8 cellular contexts compared by ENCODE assay signal in genomic region chr12:120438495-120439198, GRCh38. TPM values are rescaled to one million over a fixed set of nuclear protein-coding genes. Genes with fewer than 3 reads are reported as not detected.
A peak's percentile ranks its signal among the peaks of the same experiment; 100 is the strongest.
DNase-seq lines count a peak whose midpoint lies in the region; ATAC-seq, FAIRE-seq and TF ChIP-seq lines count a peak whose summit lies in the region.

No MANE protein-coding gene starts in this region.

- FAIRE-seq in RCC 7860 (lab: Jason Lieb, UNC): no peak

- ATAC-seq in GM18907 (IDR thresholded peaks at IDR 0.05; ENCODE audit: unreplicated experiment) (peak; percentile 14), esophagus mucosa (peak; percentile 4), HG02798 (IDR thresholded peaks at IDR 0.05; ENCODE audit: poor library complexity, unreplicated experiment) (no peak)

- H3K4me2 ChIP-seq in PC-9 (peak overlapping the region; percentile 81), parathyroid adenoma (ENCODE audit: low read length) (peak overlapping the region; percentile 52)

- TF ChIP-seq CTCF in PC-9 (conservative IDR thresholded peaks at IDR 0.05) (no peak), parathyroid adenoma (IDR thresholded peaks at IDR 0.05) (no peak)

- no peaks in the 10 kb centered on the region for H3K9me2 ChIP-seq in PC-9 (ENCODE audit: insufficient read depth)

- peaks cover 7% of the 10 kb centered on the region for H4K20me1 ChIP-seq in PC-9 (ENCODE audit: insufficient read depth)

- 0 out of 2 replicates have a peak overlapping the region, but pooled peaks have one; percentile 5 for H3K27ac ChIP-seq in PC-9
- peak overlapping the region; percentile 79 for H3K27ac ChIP-seq in parathyroid adenoma

- CTCF ChIA-PET in PC-9 (lab: Charles Lee): interaction anchor here (0.6 to 0.7 kb wide), 2 partner anchors 74 to 236 kb away, joined by 3 to 8 read pairs; no protein-coding TSS in a partner anchor

- TSS peak; percentile 73 for BruUV-seq in PC-9 (replicated peaks; lab: Mats Ljungman, UMichigan)

- H3K27me3 ChIP-seq in PC-9 (ENCODE audit: insufficient read depth, low read depth) (no peaks in the 10 kb centered on the region), parathyroid adenoma (ENCODE audit: control insufficient read depth, insufficient read depth, low read length) (no peaks in the 10 kb centered on the region)

- POLR2A ChIA-PET in PC-9 (lab: Charles Lee; ENCODE audit: unreplicated experiment): no interaction called here

- no peak overlapping the region for H3K9ac ChIP-seq in parathyroid adenoma

- intact Hi-C loops in PC-9 (cut with micrococcal nuclease; ENCODE audit: unreplicated experiment): loop anchor here (2.0 to 5.0 kb wide), 2 partner anchors 82 to 144 kb away; partner anchors contain the start of gene POP5

- H3K9me3 ChIP-seq in PC-9 (ENCODE audit: insufficient read depth, low read depth) (no peaks in the 10 kb centered on the region), parathyroid adenoma (ENCODE audit: control insufficient read depth, low read length) (no peaks in the 10 kb centered on the region)

- peaks cover 40% of the 10 kb centered on the region; the same call in 1 of the 2 replicates for H3F3A ChIP-seq in PC-9 (ENCODE audit: insufficient read depth, low read depth)

- H3K4me3 ChIP-seq in PC-9: peak overlapping the region; percentile 67
- H3K4me3 ChIP-seq in parathyroid adenoma (ENCODE audit: low read depth, low read length): peak overlapping the region; percentile 82

- H3K4me1 ChIP-seq in PC-9 (replicated peaks; ENCODE audit: insufficient read depth) (peaks cover 12% of the 10 kb centered on the region), parathyroid adenoma (peaks cover 2% of the 10 kb centered on the region)

- peak overlapping the region; percentile 72; the same call in 1 of the 2 replicates for H2AFZ ChIP-seq in PC-9
- H2AFZ ChIP-seq in parathyroid adenoma: peak overlapping the region; percentile 100

- H3K36me3 ChIP-seq in PC-9 (ENCODE audit: low read depth): peaks cover 15% of the 10 kb centered on the region
- H3K36me3 ChIP-seq in parathyroid adenoma (ENCODE audit: control insufficient read depth, insufficient read depth, low read length): no peaks in the 10 kb centered on the region

- H3K79me2 ChIP-seq in PC-9 (ENCODE audit: low read depth) (peaks cover 52% of the 10 kb centered on the region), parathyroid adenoma (peaks cover 14% of the 10 kb centered on the region)

- DNase-seq in PC-9 (no peak), midbrain (lab: John Stamatoyannopoulos, UW) (no peak), RCC 7860 (ENCODE audit: low spot score) (no peak)
- DNase-seq in activated CD8-positive, alpha-beta memory T cell treated with anti-CD3 and anti-CD28 coated beads, Interleukin-2, amount 50 U/mL, for 4 hours: no peak

RNA-seq across cellular contexts. Expression of gene COX6A1, which starts 0.7 kb away (rescaled TPM):
- total RNA-seq in PC-9 (2021): 433 and 556 TPM in 2 replicates
- total RNA-seq in esophagus mucosa: 514 TPM

RNA-seq across cellular contexts. Expression of gene TRIAP1, which starts 7.5 kb away (rescaled TPM):
- 23.5 and 27.5 TPM in 2 replicates for total RNA-seq in PC-9 (2021)
- total RNA-seq in esophagus mucosa: 22.4 TPM

RNA-seq across cellular contexts. Expression of gene GATC, which starts 7.6 kb away (rescaled TPM):
- total RNA-seq in PC-9 (2021) (24.3 and 40.2 TPM in 2 replicates), esophagus mucosa (9.8 TPM)

RNA-seq across cellular contexts. Expression of gene SRSF9, which starts 30.9 kb away (rescaled TPM):
- 231 and 253 TPM in 2 replicates for total RNA-seq in PC-9 (2021)
- 139 TPM for total RNA-seq in esophagus mucosa

RNA-seq across cellular contexts. Expression of gene DYNLL1, which starts 57.3 kb away (rescaled TPM):
- total RNA-seq in PC-9 (2021): 251 and 340 TPM in 2 replicates
- 621 TPM for total RNA-seq in esophagus mucosa
